Comparison of ENCODE assay signal across 15 cellular contexts in the genomic region with DNA sequence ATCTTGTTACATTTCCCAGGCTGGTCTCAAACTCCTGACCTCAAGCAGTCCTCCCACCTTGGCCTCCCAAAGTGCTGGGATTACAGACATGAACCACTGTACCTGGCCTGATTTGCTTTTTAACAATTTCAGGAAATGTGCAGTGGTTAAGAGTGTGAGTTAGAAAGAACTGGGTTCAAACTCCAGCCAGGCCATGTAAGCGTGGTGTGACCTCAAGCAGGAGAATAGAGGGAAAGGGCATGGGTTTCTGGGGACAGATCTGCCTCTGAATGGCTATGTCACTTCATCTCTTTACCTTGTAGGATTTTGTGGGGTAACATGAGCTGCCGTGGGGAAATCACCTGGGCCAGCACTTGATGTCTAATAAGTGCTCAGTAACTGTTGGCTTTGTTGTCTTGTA.
"Had no signal": no experiment of that assay in that cellular context is flagged by ENCODE, and none has a peak within 500 bp of the region (broad histone marks: within the 10 kb centered on the region; RNA-seq: fewer than 3 reads in every experiment).

No MANE protein-coding gene starts in this region.

- H3K9me3 ChIP-seq: breast epithelium, esophagus squamous epithelium, pancreas, transverse colon had no signal

- H3K9me3 Mint-ChIP-seq: activated T-helper 2 cell treated with anti-CD3 and anti-CD28 coated beads, Interferon-gamma antibody, Interleukin-2, Interleukin-4, amounts not matched to agents 10 μg/mL and 5 μg/mL and 100 μg/mL, durations not matched to agents 14 hours and 24 hours and 36 hours; naive B cell had no signal

- H3K4me3 ChIP-seq: breast epithelium, dorsolateral prefrontal cortex, esophagus squamous epithelium, pancreas, transverse colon had no signal

- H3K4me1 ChIP-seq: pancreas had no signal

- DNase-seq: activated CD4-positive, alpha-beta T cell treated with anti-CD3 and anti-CD28 coated beads, Interleukin-2, amount 50 U/mL, for 4 hours; activated CD8-positive, alpha-beta memory T cell treated with anti-CD3 and anti-CD28 coated beads, Interleukin-2, amount 50 U/mL, for 48 hours; anterior cingulate cortex; esophagus squamous epithelium; naive B cell; pancreas; retina; SHP77 treated with DMSO at 0.1 percent for 48 hours; T-helper 2 cell; transverse colon had no signal

- H3K27ac ChIP-seq: dorsolateral prefrontal cortex, pancreas, transverse colon had no signal

- ATAC-seq: activated CD4-positive, CD25-positive, alpha-beta regulatory T cell treated with anti-CD3 and anti-CD28 coated beads, Interleukin-2, amount 50 U/mL, for 24 hours had no signal

- H3K27ac Mint-ChIP-seq: activated T-helper 2 cell treated with anti-CD3 and anti-CD28 coated beads, Interferon-gamma antibody, Interleukin-2, Interleukin-4, amounts not matched to agents 10 μg/mL and 5 μg/mL and 100 μg/mL, durations not matched to agents 14 hours and 24 hours and 36 hours had no signal

- H3K27me3 ChIP-seq: breast epithelium, dorsolateral prefrontal cortex, esophagus squamous epithelium, pancreas, transverse colon had no signal

- H3K27me3 Mint-ChIP-seq: activated naive CD8-positive, alpha-beta T cell; naive B cell had no signal
